Comparison of ENCODE assay signal across 2 cellular contexts in the genomic region with DNA sequence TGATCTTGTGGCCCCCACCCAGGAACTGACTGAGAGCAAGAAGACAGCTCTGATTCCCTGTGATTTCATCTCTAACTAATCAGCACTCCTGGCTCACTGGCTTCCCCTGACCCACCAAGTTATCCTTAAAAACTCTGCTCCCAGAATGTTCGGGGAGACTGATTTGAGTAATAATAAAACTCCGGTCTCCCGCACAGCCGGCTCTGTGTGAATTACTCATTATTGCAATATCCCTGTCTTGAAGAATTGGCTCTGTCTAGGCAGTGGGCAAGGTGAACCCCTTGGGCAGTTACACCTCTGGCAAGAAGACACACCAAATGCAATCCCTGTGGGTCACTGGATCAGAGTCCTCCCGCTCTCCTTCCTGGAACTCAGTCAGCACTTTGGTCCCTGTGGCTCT.
TF ChIP-seq lines count a peak whose summit lies in the region.

No MANE protein-coding gene starts in this region.

TF ChIP-seq in IMR-90, 13 proteins besides CTCF, POLR2A, EP300 and RAD21 (continued from another document):
- TF ChIP-seq, protein P1, sequence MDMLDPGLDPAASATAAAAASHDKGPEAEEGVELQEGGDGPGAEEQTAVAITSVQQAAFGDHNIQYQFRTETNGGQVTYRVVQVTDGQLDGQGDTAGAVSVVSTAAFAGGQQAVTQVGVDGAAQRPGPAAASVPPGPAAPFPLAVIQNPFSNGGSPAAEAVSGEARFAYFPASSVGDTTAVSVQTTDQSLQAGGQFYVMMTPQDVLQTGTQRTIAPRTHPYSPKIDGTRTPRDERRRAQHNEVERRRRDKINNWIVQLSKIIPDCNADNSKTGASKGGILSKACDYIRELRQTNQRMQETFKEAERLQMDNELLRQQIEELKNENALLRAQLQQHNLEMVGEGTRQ (IDR thresholded peaks at IDR 0.05; ENCODE audit: low read depth, low read length): no peak
- TF ChIP-seq CEBPB (IDR thresholded peaks at IDR 0.05; ENCODE audit: low read depth, low read length) (no peak), MAFK (IDR thresholded peaks at IDR 0.05; ENCODE audit: low read depth, low read length) (no peak)

TF ChIP-seq in WTC11, 78 proteins besides CTCF, POLR2A, EP300 and RAD21 (continued from another document):
- TF ChIP-seq, protein P2, sequence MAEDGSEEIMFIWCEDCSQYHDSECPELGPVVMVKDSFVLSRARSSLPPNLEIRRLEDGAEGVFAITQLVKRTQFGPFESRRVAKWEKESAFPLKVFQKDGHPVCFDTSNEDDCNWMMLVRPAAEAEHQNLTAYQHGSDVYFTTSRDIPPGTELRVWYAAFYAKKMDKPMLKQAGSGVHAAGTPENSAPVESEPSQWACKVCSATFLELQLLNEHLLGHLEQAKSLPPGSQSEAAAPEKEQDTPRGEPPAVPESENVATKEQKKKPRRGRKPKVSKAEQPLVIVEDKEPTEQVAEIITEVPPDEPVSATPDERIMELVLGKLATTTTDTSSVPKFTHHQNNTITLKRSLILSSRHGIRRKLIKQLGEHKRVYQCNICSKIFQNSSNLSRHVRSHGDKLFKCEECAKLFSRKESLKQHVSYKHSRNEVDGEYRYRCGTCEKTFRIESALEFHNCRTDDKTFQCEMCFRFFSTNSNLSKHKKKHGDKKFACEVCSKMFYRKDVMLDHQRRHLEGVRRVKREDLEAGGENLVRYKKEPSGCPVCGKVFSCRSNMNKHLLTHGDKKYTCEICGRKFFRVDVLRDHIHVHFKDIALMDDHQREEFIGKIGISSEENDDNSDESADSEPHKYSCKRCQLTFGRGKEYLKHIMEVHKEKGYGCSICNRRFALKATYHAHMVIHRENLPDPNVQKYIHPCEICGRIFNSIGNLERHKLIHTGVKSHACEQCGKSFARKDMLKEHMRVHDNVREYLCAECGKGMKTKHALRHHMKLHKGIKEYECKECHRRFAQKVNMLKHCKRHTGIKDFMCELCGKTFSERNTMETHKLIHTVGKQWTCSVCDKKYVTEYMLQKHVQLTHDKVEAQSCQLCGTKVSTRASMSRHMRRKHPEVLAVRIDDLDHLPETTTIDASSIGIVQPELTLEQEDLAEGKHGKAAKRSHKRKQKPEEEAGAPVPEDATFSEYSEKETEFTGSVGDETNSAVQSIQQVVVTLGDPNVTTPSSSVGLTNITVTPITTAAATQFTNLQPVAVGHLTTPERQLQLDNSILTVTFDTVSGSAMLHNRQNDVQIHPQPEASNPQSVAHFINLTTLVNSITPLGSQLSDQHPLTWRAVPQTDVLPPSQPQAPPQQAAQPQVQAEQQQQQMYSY (CRISPR knock-in tag; IDR thresholded peaks at IDR 0.05): no peak
- TF ChIP-seq TEAD1 (CRISPR knock-in tag; IDR thresholded peaks at IDR 0.05) (no peak), ZNF317 (CRISPR knock-in tag; IDR thresholded peaks at IDR 0.05; ENCODE audit: borderline replicate concordance, low read depth) (no peak)
- TF ChIP-seq, protein P3, sequence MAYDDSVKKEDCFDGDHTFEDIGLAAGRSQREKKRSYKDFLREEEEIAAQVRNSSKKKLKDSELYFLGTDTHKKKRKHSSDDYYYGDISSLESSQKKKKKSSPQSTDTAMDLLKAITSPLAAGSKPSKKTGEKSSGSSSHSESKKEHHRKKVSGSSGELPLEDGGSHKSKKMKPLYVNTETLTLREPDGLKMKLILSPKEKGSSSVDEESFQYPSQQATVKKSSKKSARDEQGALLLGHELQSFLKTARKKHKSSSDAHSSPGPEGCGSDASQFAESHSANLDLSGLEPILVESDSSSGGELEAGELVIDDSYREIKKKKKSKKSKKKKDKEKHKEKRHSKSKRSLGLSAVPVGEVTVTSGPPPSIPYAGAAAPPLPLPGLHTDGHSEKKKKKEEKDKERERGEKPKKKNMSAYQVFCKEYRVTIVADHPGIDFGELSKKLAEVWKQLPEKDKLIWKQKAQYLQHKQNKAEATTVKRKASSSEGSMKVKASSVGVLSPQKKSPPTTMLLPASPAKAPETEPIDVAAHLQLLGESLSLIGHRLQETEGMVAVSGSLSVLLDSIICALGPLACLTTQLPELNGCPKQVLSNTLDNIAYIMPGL (CRISPR knock-in tag; IDR thresholded peaks at IDR 0.05): no peak
- TF ChIP-seq, protein P4, sequence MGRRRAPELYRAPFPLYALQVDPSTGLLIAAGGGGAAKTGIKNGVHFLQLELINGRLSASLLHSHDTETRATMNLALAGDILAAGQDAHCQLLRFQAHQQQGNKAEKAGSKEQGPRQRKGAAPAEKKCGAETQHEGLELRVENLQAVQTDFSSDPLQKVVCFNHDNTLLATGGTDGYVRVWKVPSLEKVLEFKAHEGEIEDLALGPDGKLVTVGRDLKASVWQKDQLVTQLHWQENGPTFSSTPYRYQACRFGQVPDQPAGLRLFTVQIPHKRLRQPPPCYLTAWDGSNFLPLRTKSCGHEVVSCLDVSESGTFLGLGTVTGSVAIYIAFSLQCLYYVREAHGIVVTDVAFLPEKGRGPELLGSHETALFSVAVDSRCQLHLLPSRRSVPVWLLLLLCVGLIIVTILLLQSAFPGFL (CRISPR knock-in tag; IDR thresholded peaks at IDR 0.05; ENCODE audit: borderline replicate concordance): no peak
- TF ChIP-seq, protein P5, sequence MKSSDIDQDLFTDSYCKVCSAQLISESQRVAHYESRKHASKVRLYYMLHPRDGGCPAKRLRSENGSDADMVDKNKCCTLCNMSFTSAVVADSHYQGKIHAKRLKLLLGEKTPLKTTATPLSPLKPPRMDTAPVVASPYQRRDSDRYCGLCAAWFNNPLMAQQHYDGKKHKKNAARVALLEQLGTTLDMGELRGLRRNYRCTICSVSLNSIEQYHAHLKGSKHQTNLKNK (CRISPR knock-in tag; IDR thresholded peaks at IDR 0.05): no peak
